In genomic region chr3:123757281-123757940, GRCh38 we compare ENCODE assay signal across 9 cellular contexts.
A peak's percentile ranks its signal among the peaks of the same experiment; 100 is the strongest.
DNase-seq lines count a peak whose midpoint lies in the region; ATAC-seq and TF ChIP-seq lines count a peak whose summit lies in the region.
"Had no signal": no experiment of that assay in that cellular context is flagged by ENCODE, and none has a peak within 500 bp of the region (broad histone marks: within the 10 kb centered on the region; RNA-seq: fewer than 3 reads in every experiment).

No MANE protein-coding gene starts in this region.

- TF ChIP-seq POLR2A in tibial nerve (IDR thresholded peaks at IDR 0.05) = no peak

- H3K4me3 ChIP-seq in tibial nerve = no peak overlapping the region

- no peaks in the 10 kb centered on the region for H3K27me3 ChIP-seq in tibial nerve

- H3K27ac Mint-ChIP-seq in activated CD4-positive, alpha-beta memory T cell treated with anti-CD3 and anti-CD28 coated beads, Interleukin-2, amount 10 ng/mL, durations not matched to agents 7 days and 5 days = no peak overlapping the region
- no peak overlapping the region for H3K27ac Mint-ChIP-seq in activated CD4-positive, alpha-beta memory T cell treated with anti-CD3 and anti-CD28 coated beads for 36 hours
- no peak overlapping the region for H3K27ac Mint-ChIP-seq in T-helper 2 cell treated with Interferon-gamma antibody and Interleukin-4, amounts not matched to agents 5 μg/mL and 100 μg/mL, for 36 hours

- H3K36me3 ChIP-seq in tibial nerve = no peaks in the 10 kb centered on the region

- H3K27ac ChIP-seq in tibial nerve = no peak overlapping the region
- H3K27ac ChIP-seq: C4-2B had no signal

- ATAC-seq in GM21619 (IDR thresholded peaks at IDR 0.05; ENCODE audit: unreplicated experiment) (no peak), HG03159 (IDR thresholded peaks at IDR 0.05; ENCODE audit: unreplicated experiment) (no peak)

- H3K4me1 ChIP-seq in tibial nerve = peaks cover 0 to 18% (median 0%) of the 10 kb centered on the region in 4 donors

- no peak for TF ChIP-seq CTCF in tibial nerve (IDR thresholded peaks at IDR 0.05)

- no peak overlapping the region for H3K4me3 Mint-ChIP-seq in activated CD4-positive, alpha-beta memory T cell treated with anti-CD3 and anti-CD28 coated beads, Interleukin-2, amount 10 ng/mL, durations not matched to agents 7 days and 5 days
- no peak overlapping the region for H3K4me3 Mint-ChIP-seq in activated CD4-positive, alpha-beta memory T cell treated with anti-CD3 and anti-CD28 coated beads for 36 hours
- peak overlapping the region; percentile 21 for H3K4me3 Mint-ChIP-seq in T-helper 2 cell treated with Interferon-gamma antibody and Interleukin-4, amounts not matched to agents 5 μg/mL and 100 μg/mL, for 36 hours

- intact Hi-C loops in activated CD4-positive, alpha-beta memory T cell treated with anti-CD3 and anti-CD28 coated beads for 36 hours (cut with micrococcal nuclease) = no loop called here

- H3K36me3 Mint-ChIP-seq in activated CD4-positive, alpha-beta memory T cell treated with anti-CD3 and anti-CD28 coated beads, Interleukin-2, amount 10 ng/mL, durations not matched to agents 7 days and 5 days (ENCODE audit: low read depth) = no peaks in the 10 kb centered on the region
- H3K36me3 Mint-ChIP-seq in activated CD4-positive, alpha-beta memory T cell treated with anti-CD3 and anti-CD28 coated beads for 36 hours = no peaks in the 10 kb centered on the region
- no peaks in the 10 kb centered on the region for H3K36me3 Mint-ChIP-seq in T-helper 2 cell treated with Interferon-gamma antibody and Interleukin-4, amounts not matched to agents 5 μg/mL and 100 μg/mL, for 36 hours (ENCODE audit: low read depth)

- peaks cover 12% of the 10 kb centered on the region for H3K4me1 Mint-ChIP-seq in activated CD4-positive, alpha-beta memory T cell treated with anti-CD3 and anti-CD28 coated beads, Interleukin-2, amount 10 ng/mL, durations not matched to agents 7 days and 5 days
- H3K4me1 Mint-ChIP-seq in activated CD4-positive, alpha-beta memory T cell treated with anti-CD3 and anti-CD28 coated beads for 36 hours (ENCODE audit: low read depth) = peaks cover 3% of the 10 kb centered on the region
- H3K4me1 Mint-ChIP-seq in T-helper 2 cell treated with Interferon-gamma antibody and Interleukin-4, amounts not matched to agents 5 μg/mL and 100 μg/mL, for 36 hours (ENCODE audit: low read depth) = peaks cover 11% of the 10 kb centered on the region

- no peaks in the 10 kb centered on the region for H3K9me3 ChIP-seq in tibial nerve

- no peaks in the 10 kb centered on the region for H3K9me3 Mint-ChIP-seq in activated CD4-positive, alpha-beta memory T cell treated with anti-CD3 and anti-CD28 coated beads, Interleukin-2, amount 10 ng/mL, durations not matched to agents 7 days and 5 days
- H3K9me3 Mint-ChIP-seq in activated CD4-positive, alpha-beta memory T cell treated with anti-CD3 and anti-CD28 coated beads for 36 hours = no peaks in the 10 kb centered on the region
- H3K9me3 Mint-ChIP-seq in T-helper 2 cell treated with Interferon-gamma antibody and Interleukin-4, amounts not matched to agents 5 μg/mL and 100 μg/mL, for 36 hours = no peaks in the 10 kb centered on the region

- H3K27me3 Mint-ChIP-seq in activated CD4-positive, alpha-beta memory T cell treated with anti-CD3 and anti-CD28 coated beads, Interleukin-2, amount 10 ng/mL, durations not matched to agents 7 days and 5 days = peaks cover 23% of the 10 kb centered on the region
- peaks cover 5% of the 10 kb centered on the region for H3K27me3 Mint-ChIP-seq in activated CD4-positive, alpha-beta memory T cell treated with anti-CD3 and anti-CD28 coated beads for 36 hours
- H3K27me3 Mint-ChIP-seq in T-helper 2 cell treated with Interferon-gamma antibody and Interleukin-4, amounts not matched to agents 5 μg/mL and 100 μg/mL, for 36 hours (ENCODE audit: low read depth) = peaks cover 19% of the 10 kb centered on the region

- 48 to 61% methylated on average over 5 of the region's 5 CpGs for WGBS in tibial nerve, 2 donors

- CTCF ChIA-PET in activated CD4-positive, alpha-beta memory T cell treated with anti-CD3 and anti-CD28 coated beads, Interleukin-2, amount 10 ng/mL, durations not matched to agents 7 days and 5 days (lab: Charles Lee) = interaction anchor here (0.7 kb wide), 1 partner anchor 702 kb away, joined by 3 read pairs; no protein-coding TSS in a partner anchor
- CTCF ChIA-PET in activated CD4-positive, alpha-beta memory T cell treated with anti-CD3 and anti-CD28 coated beads for 36 hours (lab: Charles Lee) = no interaction called here

- TF ChIP-seq EP300 in tibial nerve (IDR thresholded peaks at IDR 0.05) = peak in 1 of 2 donors; percentile 73

- POLR2A ChIA-PET in activated CD4-positive, alpha-beta memory T cell treated with anti-CD3 and anti-CD28 coated beads, Interleukin-2, amount 10 ng/mL, durations not matched to agents 7 days and 5 days (lab: Charles Lee) = no interaction called here
- POLR2A ChIA-PET in activated CD4-positive, alpha-beta memory T cell treated with anti-CD3 and anti-CD28 coated beads for 36 hours (lab: Charles Lee) = no interaction called here

- peak; percentile 24 for DNase-seq in activated CD4-positive, alpha-beta memory T cell treated with anti-CD3 and anti-CD28 coated beads, Interleukin-2, amount 10 ng/mL, durations not matched to agents 7 days and 5 days
- no peak for DNase-seq in activated CD4-positive, alpha-beta memory T cell treated with anti-CD3 and anti-CD28 coated beads for 36 hours
- DNase-seq in T-helper 2 cell treated with Interferon-gamma antibody and Interleukin-4, amounts not matched to agents 5 μg/mL and 100 μg/mL, for 36 hours (ENCODE audit: low spot score) = no peak
- DNase-seq in kidney glomerular epithelial cell (lab: John Stamatoyannopoulos, UW) (peak; percentile 77), tibial nerve (ENCODE audit: low spot score in 2 of 2) (peak; percentile 19 to 34)
- no peak for DNase-seq in activated CD4-positive, alpha-beta T cell treated with anti-CD3 and anti-CD28 coated beads for 4 hours

Comparison
In these comparisons a context has a peak if more than half of its experiments do, and no peak if none do; other contexts are left out.
1. DNase-seq: peak in activated CD4-positive, alpha-beta memory T cell treated with anti-CD3 and anti-CD28 coated beads, Interleukin-2, amount 10 ng/mL, durations not matched to agents 7 days and 5 days (single experiment), kidney glomerular epithelial cell (single experiment) and tibial nerve (2 of 2); none in activated CD4-positive, alpha-beta memory T cell treated with anti-CD3 and anti-CD28 coated beads for 36 hours (single experiment), T-helper 2 cell treated with Interferon-gamma antibody and Interleukin-4, amounts not matched to agents 5 μg/mL and 100 μg/mL, for 36 hours (single experiment) and activated CD4-positive, alpha-beta T cell treated with anti-CD3 and anti-CD28 coated beads for 4 hours (0 of 2).